ENCODE assay signal across 8 cellular contexts in genomic region chr3:16140116-16140893, GRCh38. TPM values are rescaled to one million over a fixed set of nuclear protein-coding genes. Genes with fewer than 3 reads are reported as not detected.
DNase-seq lines count a peak whose midpoint lies in the region; ATAC-seq and TF ChIP-seq lines count a peak whose summit lies in the region.

No MANE protein-coding gene starts in this region.

- no peak for TF ChIP-seq POLR2A in breast epithelium (IDR thresholded peaks at IDR 0.05)

- H3K9me3 ChIP-seq in breast epithelium (no peaks in the 10 kb centered on the region), right atrium auricular region (peaks cover 0 to 19% of the 10 kb centered on the region in 2 donors), skeletal muscle tissue (ENCODE audit: control insufficient read depth in 3 of 3, low read length in 3 of 3) (no peaks in the 10 kb centered on the region)

- H3K27me3 ChIP-seq in breast epithelium (no peaks in the 10 kb centered on the region), right atrium auricular region (no peaks in the 10 kb centered on the region), skeletal muscle tissue (ENCODE audit: control insufficient read depth in 3 of 3, insufficient read depth in 3 of 3, low read length in 3 of 3) (no peaks in the 10 kb centered on the region)

- H3K9ac ChIP-seq in skeletal muscle tissue (ENCODE audit: low read depth in 1 of 3, low read length in 3 of 3) = no peak overlapping the region

- peaks cover 0 to 5% of the 10 kb centered on the region in 2 donors for H3K4me1 ChIP-seq in breast epithelium
- peaks cover 0 to 7% of the 10 kb centered on the region in 2 donors for H3K4me1 ChIP-seq in right atrium auricular region
- peaks cover 4 to 14% (median 9%) of the 10 kb centered on the region in 3 donors for H3K4me1 ChIP-seq in skeletal muscle tissue (ENCODE audit: control insufficient read depth in 3 of 3, insufficient read depth in 3 of 3, low read length in 3 of 3)

- H3K36me3 ChIP-seq in breast epithelium (no peaks in the 10 kb centered on the region), right atrium auricular region (no peaks in the 10 kb centered on the region), skeletal muscle tissue (ENCODE audit: control insufficient read depth in 3 of 3, insufficient read depth in 3 of 3, low read length in 3 of 3) (peaks cover 0 to 2% (median 0%) of the 10 kb centered on the region in 3 donors)

- ATAC-seq in HG03432 (IDR thresholded peaks at IDR 0.05; ENCODE audit: unreplicated experiment) (no peak), GM18520 (IDR thresholded peaks at IDR 0.05; ENCODE audit: unreplicated experiment) (no peak), GM19324 (IDR thresholded peaks at IDR 0.05; ENCODE audit: low FRiP score, unreplicated experiment) (no peak)

- DNase-seq in GM03348 (ENCODE audit: low spot score) (peak; percentile 58), breast epithelium (ENCODE audit: low spot score in 2 of 2) (peak in 1 of 2 donors; percentile 74), right atrium auricular region (ENCODE audit: low spot score) (peak; percentile 74), OCI-M2 (lab: John Stamatoyannopoulos, UW; ENCODE audit: unreplicated experiment) (no peak)

- H3K27ac ChIP-seq in breast epithelium = peak overlapping the region; percentile 91 to 99
- H3K27ac ChIP-seq in right atrium auricular region = peak overlapping the region; percentile 73 to 78
- H3K27ac ChIP-seq in skeletal muscle tissue (ENCODE audit: low read depth, low read length) = peak overlapping the region; percentile 68

- TF ChIP-seq CTCF in breast epithelium (IDR thresholded peaks at IDR 0.05) (no peak), right atrium auricular region (IDR thresholded peaks at IDR 0.05) (no peak)

- H3K4me3 ChIP-seq in breast epithelium (no peak overlapping the region), right atrium auricular region (no peak overlapping the region), skeletal muscle tissue (ENCODE audit: low read length in 3 of 3) (no peak overlapping the region)

- intact Hi-C loops in breast epithelium (cut with DNase I; ENCODE audit: low total_unique reads) = no loop called here

RNA-seq across cellular contexts. Expression of gene GALNT15, which starts 34.2 kb away (rescaled TPM):
- total RNA-seq in breast epithelium (100 to 1,000 TPM in 2 of 3 donors, 10 to 100 TPM in 1; 68.5 to 492 (median 215) TPM), right atrium auricular region (10 to 100 TPM; 21.7 to 83.1 TPM), skeletal muscle tissue (3.7 TPM)
